Comparison of ENCODE assay signal across 11 cellular contexts in the genomic region with DNA sequence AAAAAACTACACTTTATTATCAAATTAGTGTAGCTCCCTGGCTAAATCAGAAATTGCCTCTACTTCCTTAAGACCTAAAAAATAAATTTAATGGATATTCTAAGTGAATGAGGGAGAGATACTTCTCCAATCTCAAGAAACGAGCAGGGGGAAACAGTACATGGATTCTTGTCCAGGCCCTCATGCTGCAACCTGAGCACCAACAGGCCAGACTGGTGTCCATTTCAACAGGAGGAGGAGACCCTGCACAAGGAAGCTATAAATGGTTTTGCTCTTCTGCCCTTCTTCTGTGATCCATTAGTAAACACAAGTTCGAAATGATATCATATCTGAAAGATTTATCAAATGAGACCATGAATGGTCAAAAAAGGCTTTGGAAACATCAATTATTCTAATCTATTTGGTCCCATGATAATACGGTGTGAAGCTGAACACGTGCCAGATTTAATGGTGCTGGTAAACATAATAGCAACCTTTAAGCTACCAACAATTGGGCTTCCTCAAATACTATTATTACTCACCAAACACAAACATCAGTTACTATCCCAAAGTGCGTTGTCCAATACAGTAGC.
DNase-seq lines count a peak whose midpoint lies in the region; ATAC-seq, FAIRE-seq and TF ChIP-seq lines count a peak whose summit lies in the region.
"Had no signal": no experiment of that assay in that cellular context is flagged by ENCODE, and none has a peak within 500 bp of the region (broad histone marks: within the 10 kb centered on the region; RNA-seq: fewer than 3 reads in every experiment).

No MANE protein-coding gene starts in this region.

- no peak for ATAC-seq in GM18511 (IDR thresholded peaks at IDR 0.05; ENCODE audit: unreplicated experiment)
- no peak for ATAC-seq in GM18873 (IDR thresholded peaks at IDR 0.05; ENCODE audit: low FRiP score, unreplicated experiment)
- ATAC-seq in left lung = no peak
- ATAC-seq: Right ventricle myocardium inferior; stimulated activated memory B cell treated with anti-CD40 and anti-IgM and Interleukin-4, amounts not matched to agents 10 μg/mL and 1 μg/mL and 100 μg/mL, for 72 hours had no signal

- H3K27me3 ChIP-seq in SJSA1 (replicated peaks) (no peaks in the 10 kb centered on the region), iPS-20b (ENCODE audit: insufficient read depth, low read length) (no peaks in the 10 kb centered on the region), left lung (no peaks in the 10 kb centered on the region)

- H3K9me3 ChIP-seq in SJSA1 (replicated peaks) (no peaks in the 10 kb centered on the region), iPS-20b (ENCODE audit: insufficient read depth, low read depth, low read length) (no peaks in the 10 kb centered on the region), left lung (no peaks in the 10 kb centered on the region)

- H3K27ac ChIP-seq in SJSA1 = peak overlapping the region; percentile 90
- no peak overlapping the region for H3K27ac ChIP-seq in iPS-20b (ENCODE audit: low read length)
- peak overlapping the region in 1 of 2 donors; percentile 88 for H3K27ac ChIP-seq in left lung

- intact Hi-C loops in left lung (cut with DNase I) = no loop called here

- H3K4me3 ChIP-seq in AG04449 (ENCODE audit: low read depth, low read length) (peak overlapping the region; percentile 31), SJSA1 (no peak overlapping the region), iPS-20b (ENCODE audit: low read length) (peak overlapping the region; percentile 75), left lung (no peak overlapping the region)

- POLR2A ChIA-PET in AG04449 (lab: Yijun Ruan, JAX) = interaction anchor here (3.8 kb wide), 1 partner anchor 30 kb away, joined by 17 read pairs; no protein-coding TSS in a partner anchor

- peak overlapping the region; percentile 4; the same call in 1 of the 2 replicates for H3K9ac ChIP-seq in iPS-20b (ENCODE audit: low read depth, low read length)

- TF ChIP-seq CTCF in AG04449 (IDR thresholded peaks at IDR 0.05; ENCODE audit: insufficient read depth, low read length, missing control alignments) (no peak), left lung (IDR thresholded peaks at IDR 0.05) (no peak)

- H3K36me3 ChIP-seq in SJSA1 (peaks cover 15% of the 10 kb centered on the region), iPS-20b (ENCODE audit: insufficient read depth, low read depth, low read length) (no peaks in the 10 kb centered on the region), left lung (no peaks in the 10 kb centered on the region)

- H3K4me1 ChIP-seq in SJSA1 (replicated peaks) (peaks cover 51% of the 10 kb centered on the region), iPS-20b (ENCODE audit: insufficient read depth, low read length) (peaks cover 35% of the 10 kb centered on the region), left lung (peaks cover 0 to 36% of the 10 kb centered on the region in 2 donors)

- DNase-seq in AG04449 (ENCODE audit: low read depth, low spot score) = no peak
- no peak for DNase-seq in H54 (ENCODE audit: insufficient read length, low spot score)
- DNase-seq in SJSA1 (ENCODE audit: low read depth in 1 of 2, low spot score in 2 of 2) = no peak
- DNase-seq in activated gamma-delta T cell (lab: John Stamatoyannopoulos, UW) = no peak
- no peak for DNase-seq in left lung

- no peak for TF ChIP-seq POLR2A in H54 (IDR thresholded peaks at IDR 0.05; ENCODE audit: low read depth, low read length)

- CTCF ChIA-PET in AG04449 (lab: Yijun Ruan, JAX) = interaction anchor here (1.2 to 6.7 kb wide), 7 partner anchors 13 to 116 kb away, joined by 3 to 65 read pairs (median 4); no protein-coding TSS in a partner anchor

- FAIRE-seq in H54 (lab: Jason Lieb, UNC) = peak; percentile 23
- FAIRE-seq: endometrium had no signal

Comparison
In these comparisons a context has a peak if more than half of its experiments do, and no peak if none do; other contexts are left out.
1. H3K4me3 ChIP-seq: peak in AG04449 (single experiment) and iPS-20b (single experiment); none in SJSA1 (single experiment) and left lung (0 of 2).